18 cellular contexts compared by ENCODE assay signal in genomic region chr20:1624811-1625690, GRCh38. TPM values are rescaled to one million over a fixed set of nuclear protein-coding genes. Genes with fewer than 3 reads are reported as not detected.
DNase-seq lines count a peak whose midpoint lies in the region; ATAC-seq and TF ChIP-seq lines count a peak whose summit lies in the region.
"Had no signal": no experiment of that assay in that cellular context is flagged by ENCODE, and none has a peak within 500 bp of the region (broad histone marks: within the 10 kb centered on the region; RNA-seq: fewer than 3 reads in every experiment).

No MANE protein-coding gene starts in this region.

- POLR2A ChIA-PET in CD8-positive, alpha-beta T cell (lab: Charles Lee) = no interaction called here

- no peak overlapping the region for H2AFZ ChIP-seq in hepatocyte
- H2AFZ ChIP-seq: PC-9 had no signal

- peaks cover 40% of the 10 kb centered on the region for H3K36me3 Mint-ChIP-seq in CD8-positive, alpha-beta T cell
- H3K36me3 Mint-ChIP-seq in activated T-helper 17 cell treated with anti-CD3 and anti-CD28 coated beads, Interleukin-2, amount 50 U/mL, for 72 hours (ENCODE audit: low read depth) = peaks cover 29% of the 10 kb centered on the region

- peaks cover 12% of the 10 kb centered on the region for H3K36me3 ChIP-seq in CD8-positive, alpha-beta T cell (ENCODE audit: insufficient read depth, low read length)
- no peaks in the 10 kb centered on the region for H3K36me3 ChIP-seq in hepatocyte (replicated peaks; ENCODE audit: insufficient read depth, low read depth)
- H3K36me3 ChIP-seq: colonic mucosa, HAP-1, tibial nerve had no signal

- peaks cover 66% of the 10 kb centered on the region for H3K4me1 Mint-ChIP-seq in CD8-positive, alpha-beta T cell (ENCODE audit: low read depth)
- peaks cover 72% of the 10 kb centered on the region for H3K4me1 Mint-ChIP-seq in activated T-helper 17 cell treated with anti-CD3 and anti-CD28 coated beads, Interleukin-2, amount 50 U/mL, for 72 hours

- TF ChIP-seq CTCF in CD8-positive, alpha-beta T cell (IDR thresholded peaks at IDR 0.05) = no peak
- no peak for TF ChIP-seq CTCF in hepatocyte (IDR thresholded peaks at IDR 0.05; ENCODE audit: poor library complexity)

- WGBS in hepatocyte (ENCODE audit: low lambda C conversion rate, missing lambda C conversion rate) = 86% methylated on average over 2 of the region's 2 CpGs

- intact Hi-C loops in CD8-positive, alpha-beta T cell (cut with DNase I, micrococcal nuclease) = no loop called here

- H3K4me1 ChIP-seq in CD8-positive, alpha-beta T cell (ENCODE audit: insufficient read depth, low read length) = peaks cover 44% of the 10 kb centered on the region
- H3K4me1 ChIP-seq in hepatocyte (ENCODE audit: insufficient read depth) = no peaks in the 10 kb centered on the region
- H3K4me1 ChIP-seq: colonic mucosa, HAP-1 had no signal

- no peaks in the 10 kb centered on the region for H3K9me3 ChIP-seq in CD8-positive, alpha-beta T cell (ENCODE audit: low read length)
- no peaks in the 10 kb centered on the region for H3K9me3 ChIP-seq in hepatocyte (ENCODE audit: low read depth)
- H3K9me3 ChIP-seq: colonic mucosa, HAP-1, tibial nerve had no signal

- H3K27me3 ChIP-seq in CD8-positive, alpha-beta T cell (ENCODE audit: insufficient read depth, low read length) = no peaks in the 10 kb centered on the region
- no peaks in the 10 kb centered on the region for H3K27me3 ChIP-seq in hepatocyte
- H3K27me3 ChIP-seq: colonic mucosa, tibial nerve had no signal

- H3K27me3 Mint-ChIP-seq in CD8-positive, alpha-beta T cell (ENCODE audit: low read depth) = no peaks in the 10 kb centered on the region
- no peaks in the 10 kb centered on the region for H3K27me3 Mint-ChIP-seq in activated T-helper 17 cell treated with anti-CD3 and anti-CD28 coated beads, Interleukin-2, amount 50 U/mL, for 72 hours

- ATAC-seq in CD8-positive, alpha-beta T cell = no peak
- peak; percentile 67 for ATAC-seq in activated T-helper 17 cell treated with anti-CD3 and anti-CD28 coated beads, Interleukin-2, amount 50 U/mL, for 72 hours (replicated peaks)
- no peak for ATAC-seq in HG02840 (IDR thresholded peaks at IDR 0.05; ENCODE audit: low FRiP score, unreplicated experiment)

- no peaks in the 10 kb centered on the region for H3K79me2 ChIP-seq in hepatocyte

- no peaks in the 10 kb centered on the region for H3K9me3 Mint-ChIP-seq in CD8-positive, alpha-beta T cell
- H3K9me3 Mint-ChIP-seq in activated T-helper 17 cell treated with anti-CD3 and anti-CD28 coated beads, Interleukin-2, amount 50 U/mL, for 72 hours = no peaks in the 10 kb centered on the region

- no peaks in the 10 kb centered on the region for H3K9me2 ChIP-seq in hepatocyte (replicated peaks; ENCODE audit: insufficient read depth)

- H3K27ac Mint-ChIP-seq in CD8-positive, alpha-beta T cell = peak overlapping the region; percentile 82
- H3K27ac Mint-ChIP-seq in activated T-helper 17 cell treated with anti-CD3 and anti-CD28 coated beads, Interleukin-2, amount 50 U/mL, for 72 hours = peak overlapping the region; percentile 84

- CTCF ChIA-PET in CD8-positive, alpha-beta T cell (lab: Charles Lee) = interaction anchor here (0.5 to 1.0 kb wide), 2 partner anchors 59 to 109 kb away, joined by 3 to 4 read pairs; no protein-coding TSS in a partner anchor

- peak; percentile 0 for DNase-seq in AG20443 (ENCODE audit: low spot score)
- DNase-seq in CD8-positive, alpha-beta T cell = no peak
- DNase-seq in hepatocyte (ENCODE audit: low spot score) = peak; percentile 0
- DNase-seq in GM19238 (ENCODE audit: insufficient read length, low spot score) = no peak
- no peak for DNase-seq in NK-92 treated with Interleukin-12 subunit alpha and Interleukin-12 subunit beta, amount 100 ng/mL, for 24 hours (lab: John Stamatoyannopoulos, UW)
- DNase-seq: colonic mucosa, erythroblast, mesenchymal stem cell, MM.1S, NCI-H2029 treated with DMSO at 0.1 percent for 48 hours, NCI-H510A treated with DMSO at 0.1 percent for 48 hours, PC-9 had no signal

- no peak overlapping the region for H3K4me3 Mint-ChIP-seq in CD8-positive, alpha-beta T cell
- H3K4me3 Mint-ChIP-seq in activated T-helper 17 cell treated with anti-CD3 and anti-CD28 coated beads, Interleukin-2, amount 50 U/mL, for 72 hours = peak overlapping the region; percentile 71

- H3K4me2 ChIP-seq in hepatocyte = no peak overlapping the region
- H3K4me2 ChIP-seq: PC-9 had no signal

- no peak overlapping the region for H3K27ac ChIP-seq in CD8-positive, alpha-beta T cell (ENCODE audit: low read depth, low read length)
- H3K27ac ChIP-seq in hepatocyte = no peak overlapping the region
- H3K27ac ChIP-seq: colonic mucosa, PC-9, tibial nerve had no signal

- H4K20me1 ChIP-seq in hepatocyte (ENCODE audit: insufficient read depth, poor library complexity, severe bottlenecking) = no peaks in the 10 kb centered on the region

- H3K4me3 ChIP-seq in CD8-positive, alpha-beta T cell (ENCODE audit: low read depth, low read length) = no peak overlapping the region
- H3K4me3 ChIP-seq in hepatocyte = no peak overlapping the region
- H3K4me3 ChIP-seq: colonic mucosa, HAP-1, PC-9, tibial nerve had no signal

RNA-seq across cellular contexts. Expression of gene SIRPB1, which starts 5.2 kb away (rescaled TPM):
- 1 to 10 TPM; 3.1 to 3.9 TPM for total RNA-seq in CD8-positive, alpha-beta T cell
- 1 to 10 TPM in 1 of 2 donors, under 1 TPM in 1; 0.24 to 1.1 TPM for total RNA-seq in activated T-helper 17 cell treated with anti-CD3 and anti-CD28 coated beads, Interleukin-2, amount 50 U/mL, for 72 hours
- 0.12 and 0.97 TPM in 2 replicates for total RNA-seq in hepatocyte
- 0.33 and 0.57 TPM in 2 replicates for polyA plus RNA-seq in hepatocyte

RNA-seq across cellular contexts. Expression of gene SIRPG, which starts 32.5 kb away (rescaled TPM):
- total RNA-seq in CD8-positive, alpha-beta T cell = 10 to 100 TPM; 17.1 to 17.6 TPM
- total RNA-seq in activated T-helper 17 cell treated with anti-CD3 and anti-CD28 coated beads, Interleukin-2, amount 50 U/mL, for 72 hours = 10 to 100 TPM; 32.0 to 62.9 TPM
- not detected in 2 replicates for total RNA-seq in hepatocyte
- polyA plus RNA-seq in hepatocyte = not detected in 2 replicates
- total RNA-seq: Daoy had no signal
- polyA plus RNA-seq: neural cell had no signal

Comparison
In these comparisons a context has a peak if more than half of its experiments do, and no peak if none do; other contexts are left out.
1. DNase-seq: peak in AG20443 (single experiment) and hepatocyte (single experiment); none in CD8-positive, alpha-beta T cell (0 of 7), GM19238 (single experiment) and NK-92 treated with Interleukin-12 subunit alpha and Interleukin-12 subunit beta, amount 100 ng/mL, for 24 hours (single experiment).
2. RNA of gene SIRPG, which starts 32.5 kb away (total RNA-seq): 32.0 to 62.9 TPM in activated T-helper 17 cell treated with anti-CD3 and anti-CD28 coated beads, Interleukin-2, amount 50 U/mL, for 72 hours and 17.1 to 17.6 TPM in CD8-positive, alpha-beta T cell; not detected in hepatocyte; every median in the first group is over 10 times any median in the second.